Comparison of ENCODE assay signal across 8 cellular contexts in genomic region chr6:158818580-158819212, GRCh38. TPM values are rescaled to one million over a fixed set of nuclear protein-coding genes. Genes with fewer than 3 reads are reported as not detected.
DNase-seq lines count a peak whose midpoint lies in the region; ATAC-seq lines count a peak whose summit lies in the region.

No MANE protein-coding gene starts in this region.

- DNase-seq in A172 (ENCODE audit: low spot score) = peak; percentile 42
- DNase-seq in NCI-H774 (lab: John Stamatoyannopoulos, UW) = peak; percentile 58
- DNase-seq in activated CD8-positive, alpha-beta memory T cell treated with anti-CD3 and anti-CD28 coated beads, Interleukin-2, amount 50 U/mL, for 4 hours = peak; percentile 65
- peak; percentile 53 for DNase-seq in epidermal melanocyte (ENCODE audit: insufficient read length, low spot score)
- DNase-seq in mucosa of gallbladder (ENCODE audit: low spot score) = peak; percentile 58
- DNase-seq in stimulated activated CD8-positive, alpha-beta memory T cell treated with anti-CD3 and anti-CD28 coated beads, Interleukin-7, amount 100 ng/mL, for 48 hours (ENCODE audit: extremely low read depth in 1 of 2, low read depth in 1 of 2) = peak; percentile 52 to 64

- ATAC-seq in GM18502 (IDR thresholded peaks at IDR 0.05; ENCODE audit: poor library complexity, unreplicated experiment) (peak; percentile 34), HG02981 (IDR thresholded peaks at IDR 0.05; ENCODE audit: unreplicated experiment) (peak; percentile 21)

RNA-seq across cellular contexts. Expression of gene EZR, which starts 0.5 kb away (rescaled TPM):
- 446 and 456 TPM in 2 replicates for total RNA-seq in A172 (2014; rRNA removed; shearing (Covaris generic))
- 297 TPM for total RNA-seq in mucosa of gallbladder

Comparison
In these comparisons a context has a peak if more than half of its experiments do, and no peak if none do; other contexts are left out.
1. Peak in every context shown above with its lines: DNase-seq and ATAC-seq.